In genomic region chr3:16810013-16810412, GRCh38 we compare ENCODE assay signal across 20 cellular contexts.
"Had no signal": no experiment of that assay in that cellular context is flagged by ENCODE, and none has a peak within 500 bp of the region (broad histone marks: within the 10 kb centered on the region; RNA-seq: fewer than 3 reads in every experiment).

No MANE protein-coding gene starts in this region.

- H3K36me3 ChIP-seq: adrenal gland, ovary, spleen, transverse colon had no signal

- H3K9me3 ChIP-seq: adrenal gland, body of pancreas, ovary, spleen, testis, transverse colon had no signal

- H3K4me3 ChIP-seq: adrenal gland, body of pancreas, ovary, spleen, testis, transverse colon had no signal

- H3K4me1 ChIP-seq: adrenal gland, body of pancreas, testis, transverse colon had no signal

- DNase-seq: activated CD4-positive, alpha-beta T cell treated with anti-CD3 and anti-CD28 coated beads for 4 hours; activated CD4-positive, alpha-beta T cell treated with anti-CD3 and anti-CD28 coated beads, Interleukin-2, amount 50 U/mL, for 48 hours; activated CD8-positive, alpha-beta memory T cell treated with anti-CD3 and anti-CD28 coated beads for 24 hours; activated effector memory CD4-positive, alpha-beta T cell treated with Interleukin-2 at 50 U/mL for 16 hours; activated naive CD4-positive, alpha-beta T cell treated with Interleukin-2 at 50 U/mL for 16 hours; aorta; body of pancreas; effector CD8-positive, alpha-beta T cell; foreskin melanocyte; islet precursor cell; naive B cell; nephron progenitor cell; ovary; spleen; stimulated activated naive CD4-positive, alpha-beta T cell; T-helper 9 cell; testis; transverse colon had no signal

- ATAC-seq: body of pancreas had no signal

- H3K27me3 ChIP-seq: adrenal gland, body of pancreas, ovary, spleen, testis, transverse colon had no signal

- H3K27ac ChIP-seq: adrenal gland, body of pancreas, ovary, spleen, testis, transverse colon, VCaP had no signal
